ENCODE assay signal across 20 cellular contexts in genomic region chr3:80408322-80408721, GRCh38.
"Had no signal": no experiment of that assay in that cellular context is flagged by ENCODE, and none has a peak within 500 bp of the region (broad histone marks: within the 10 kb centered on the region; RNA-seq: fewer than 3 reads in every experiment).

No MANE protein-coding gene starts in this region.

- H3K27ac Mint-ChIP-seq: natural killer cell treated with Interleukin-12 subunit alpha and Interleukin-12 subunit beta and Interleukin-15 and Interleukin-18, amount 100 ng/mL, for 72 hours; stimulated activated memory B cell treated with anti-CD40 and anti-IgM and Interleukin-4, amounts not matched to agents 10 μg/mL and 1 μg/mL and 100 μg/mL, for 72 hours; stimulated activated naive CD8-positive, alpha-beta T cell treated with anti-CD3 and anti-CD28 coated beads, Interleukin-15, Interleukin-2, amounts not matched to agents 100 ng/mL and 50 ng/mL, for 24 hours had no signal

- H3K27me3 Mint-ChIP-seq: natural killer cell treated with Interleukin-12 subunit alpha and Interleukin-12 subunit beta and Interleukin-15 and Interleukin-18, amount 100 ng/mL, for 72 hours; stimulated activated memory B cell treated with anti-CD40 and anti-IgM and Interleukin-4, amounts not matched to agents 10 μg/mL and 1 μg/mL and 100 μg/mL, for 72 hours; stimulated activated naive CD8-positive, alpha-beta T cell treated with anti-CD3 and anti-CD28 coated beads, Interleukin-15, Interleukin-2, amounts not matched to agents 100 ng/mL and 50 ng/mL, for 24 hours had no signal

- H3K9me3 ChIP-seq: psoas muscle, tibial artery, upper lobe of left lung, vagina had no signal

- H3K4me1 Mint-ChIP-seq: stimulated activated memory B cell treated with anti-CD40 and anti-IgM and Interleukin-4, amounts not matched to agents 10 μg/mL and 1 μg/mL and 100 μg/mL, for 72 hours had no signal

- H3K27ac ChIP-seq: psoas muscle, spleen, tibial artery, upper lobe of left lung, vagina had no signal

- H3K4me3 ChIP-seq: lung, psoas muscle, spleen, tibial artery, upper lobe of left lung, vagina had no signal

- H3K36me3 Mint-ChIP-seq: natural killer cell treated with Interleukin-12 subunit alpha and Interleukin-12 subunit beta and Interleukin-15 and Interleukin-18, amount 100 ng/mL, for 72 hours; stimulated activated memory B cell treated with anti-CD40 and anti-IgM and Interleukin-4, amounts not matched to agents 10 μg/mL and 1 μg/mL and 100 μg/mL, for 72 hours had no signal

- H3K27me3 ChIP-seq: spleen, tibial artery, upper lobe of left lung, vagina had no signal

- H3K36me3 ChIP-seq: spleen, tibial artery, upper lobe of left lung, vagina had no signal

- ATAC-seq: esophagus mucosa; left cardiac atrium; left ventricle myocardium superior; natural killer cell treated with Interleukin-12 subunit alpha and Interleukin-12 subunit beta and Interleukin-15 and Interleukin-18, amount 100 ng/mL, for 72 hours; psoas muscle; sciatic nerve; stimulated activated memory B cell treated with anti-CD40 and anti-IgM and Interleukin-4, amounts not matched to agents 10 μg/mL and 1 μg/mL and 100 μg/mL, for 72 hours had no signal

- H3K4me3 Mint-ChIP-seq: natural killer cell treated with Interleukin-12 subunit alpha and Interleukin-12 subunit beta and Interleukin-15 and Interleukin-18, amount 100 ng/mL, for 72 hours; stimulated activated memory B cell treated with anti-CD40 and anti-IgM and Interleukin-4, amounts not matched to agents 10 μg/mL and 1 μg/mL and 100 μg/mL, for 72 hours; stimulated activated naive CD8-positive, alpha-beta T cell treated with anti-CD3 and anti-CD28 coated beads, Interleukin-15, Interleukin-2, amounts not matched to agents 100 ng/mL and 50 ng/mL, for 24 hours had no signal

- DNase-seq: cortex of kidney; effector memory CD4-positive, alpha-beta T cell; left cardiac atrium; left ventricle myocardium superior; mesenchymal stem cell; midbrain; psoas muscle; spleen; stimulated activated CD4-positive, alpha-beta T cell treated with anti-CD3 and anti-CD28 coated beads, Interleukin-15, amount 100 ng/mL, for 24 hours; stimulated activated CD4-positive, alpha-beta T cell treated with anti-CD3 and anti-CD28 coated beads, Interleukin-1b, Interleukin-23, amount 100 ng/mL, for 48 hours; stimulated activated CD4-positive, alpha-beta T cell treated with anti-CD3 and anti-CD28 coated beads, Interleukin-4, amount 100 ng/mL, for 24 hours; tibial artery; upper lobe of left lung had no signal

- H3K4me1 ChIP-seq: psoas muscle, spleen, tibial artery, upper lobe of left lung, vagina had no signal
